Comparison of ENCODE assay signal across 13 cellular contexts in the genomic region with DNA sequence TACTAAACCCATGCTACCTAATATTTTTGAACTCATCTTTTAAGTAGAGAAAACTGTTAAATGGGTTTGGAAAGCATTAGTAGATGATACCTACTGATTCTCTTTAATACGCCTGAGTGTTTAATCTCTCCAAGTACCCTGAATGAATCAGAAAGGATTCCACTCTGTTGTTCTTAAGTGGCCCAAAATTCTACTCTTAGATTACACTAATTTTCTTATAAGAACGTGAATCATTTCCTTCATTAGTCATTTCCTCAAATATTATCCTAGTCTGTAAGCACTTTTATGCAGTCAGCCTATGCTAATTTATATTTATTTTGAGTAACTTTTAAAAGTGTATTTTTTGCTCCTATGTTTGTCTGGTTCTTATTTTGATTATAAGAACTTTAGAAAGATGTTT.
DNase-seq lines count a peak whose midpoint lies in the region; TF ChIP-seq lines count a peak whose summit lies in the region.
"Had no signal": no experiment of that assay in that cellular context is flagged by ENCODE, and none has a peak within 500 bp of the region (broad histone marks: within the 10 kb centered on the region; RNA-seq: fewer than 3 reads in every experiment).

No MANE protein-coding gene starts in this region.

- H3K4me1 ChIP-seq in mesenchymal stem cell (ENCODE audit: control insufficient read depth, insufficient read depth, low read depth, low read length): peaks cover 14% of the 10 kb centered on the region

- H3K9me3 ChIP-seq in mesenchymal stem cell (ENCODE audit: control insufficient read depth, low read length): peaks cover 4% of the 10 kb centered on the region

- no peak overlapping the region for H3K18ac ChIP-seq in mesenchymal stem cell (ENCODE audit: low read depth in 1 of 2, low read length in 2 of 2)

- no peak overlapping the region for H3K4ac ChIP-seq in mesenchymal stem cell (ENCODE audit: low read depth in 1 of 2, low read length in 2 of 2)

- no peak overlapping the region for H3K27ac ChIP-seq in mesenchymal stem cell (ENCODE audit: low read length, poor library complexity, severe bottlenecking)

- no peak overlapping the region for H2BK15ac ChIP-seq in mesenchymal stem cell (ENCODE audit: low read depth, poor library complexity, severe bottlenecking)

- TF ChIP-seq CTCF in astrocyte of the spinal cord (IDR thresholded peaks at IDR 0.05; ENCODE audit: low read depth, low read length): no peak

- no peak overlapping the region for H2BK5ac ChIP-seq in mesenchymal stem cell (ENCODE audit: low read depth, low read length, poor library complexity, severe bottlenecking)

- no peak overlapping the region for H3K14ac ChIP-seq in mesenchymal stem cell (ENCODE audit: low read length in 2 of 2)

- DNase-seq in Daoy (ENCODE audit: low read depth): peak; percentile 37
- peak; percentile 68 for DNase-seq in LHCN-M2 (ENCODE audit: low read depth)
- peak; percentile 68 for DNase-seq in astrocyte of the spinal cord (ENCODE audit: low read depth, low spot score)
- peak; percentile 68 for DNase-seq in mesenchymal stem cell
- DNase-seq in NCI-H2107 treated with DMSO at 0.1 percent for 48 hours (lab: John Stamatoyannopoulos, UW; ENCODE audit: unreplicated experiment): no peak
- no peak for DNase-seq in medulla oblongata (ENCODE audit: extremely low spot score)
- DNase-seq in islet precursor cell: no peak
- DNase-seq: activated B cell treated with CpG ODN at 0.5 μM for 24 hours, cortex of kidney, left colon, natural killer cell, NCI-H1105 treated with DMSO at 0.1 percent for 48 hours, NCI-H510A treated with DMSO at 0.1 percent for 48 hours had no signal

- H3K9ac ChIP-seq in mesenchymal stem cell (ENCODE audit: low read length): peak overlapping the region; percentile 64

- no peak overlapping the region for H4K8ac ChIP-seq in mesenchymal stem cell (ENCODE audit: low read length)

- H3K23ac ChIP-seq in mesenchymal stem cell (ENCODE audit: low read length in 2 of 2): no peak overlapping the region

- H2BK12ac ChIP-seq in mesenchymal stem cell (ENCODE audit: low read length in 2 of 2): no peak overlapping the region

- H3K27me3 ChIP-seq in mesenchymal stem cell (ENCODE audit: control insufficient read depth in 1 of 2, insufficient read depth in 1 of 2, low read length in 2 of 2): no peaks in the 10 kb centered on the region

- H3K4me3 ChIP-seq in astrocyte of the spinal cord (ENCODE audit: low read depth, low read length) (no peak overlapping the region), mesenchymal stem cell (ENCODE audit: insufficient read depth in 1 of 2, low read depth in 1 of 2, low read length in 2 of 2) (no peak overlapping the region)

- H2AFZ ChIP-seq in mesenchymal stem cell (ENCODE audit: low read depth, low read length): no peak overlapping the region

- no peak overlapping the region for H2AK5ac ChIP-seq in mesenchymal stem cell (ENCODE audit: low read length, severe bottlenecking)

- in situ Hi-C loops in astrocyte of the spinal cord (cut with HindIII; ENCODE audit: low sequenced_read_pairs): no loop called here

- H3K36me3 ChIP-seq in mesenchymal stem cell (ENCODE audit: control insufficient read depth in 1 of 2, insufficient read depth in 2 of 2, low read depth in 1 of 2, low read length in 2 of 2): peaks cover 0 to 9% of the 10 kb centered on the region in 2 experiments

- H3K4me2 ChIP-seq in mesenchymal stem cell (ENCODE audit: low read length, poor library complexity, severe bottlenecking): no peak overlapping the region

- H3K79me1 ChIP-seq in mesenchymal stem cell (replicated peaks; ENCODE audit: low read length, poor library complexity, severe bottlenecking): no peaks in the 10 kb centered on the region

- H4K91ac ChIP-seq in mesenchymal stem cell (ENCODE audit: low read length): no peak overlapping the region

- 0% methylated on average over 1 of the region's 2 CpGs for WGBS in mesenchymal stem cell

- H2BK120ac ChIP-seq in mesenchymal stem cell (ENCODE audit: low read depth, low read length): no peak overlapping the region

Comparison
In these comparisons a context has a peak if more than half of its experiments do, and no peak if none do; other contexts are left out.
1. DNase-seq: peak in Daoy (single experiment), LHCN-M2 (single experiment), astrocyte of the spinal cord (single experiment) and mesenchymal stem cell (single experiment); none in NCI-H2107 treated with DMSO at 0.1 percent for 48 hours (single experiment), medulla oblongata (single experiment) and islet precursor cell (single experiment).